ENCODE assay signal across 1 cellular context in the genomic region with DNA sequence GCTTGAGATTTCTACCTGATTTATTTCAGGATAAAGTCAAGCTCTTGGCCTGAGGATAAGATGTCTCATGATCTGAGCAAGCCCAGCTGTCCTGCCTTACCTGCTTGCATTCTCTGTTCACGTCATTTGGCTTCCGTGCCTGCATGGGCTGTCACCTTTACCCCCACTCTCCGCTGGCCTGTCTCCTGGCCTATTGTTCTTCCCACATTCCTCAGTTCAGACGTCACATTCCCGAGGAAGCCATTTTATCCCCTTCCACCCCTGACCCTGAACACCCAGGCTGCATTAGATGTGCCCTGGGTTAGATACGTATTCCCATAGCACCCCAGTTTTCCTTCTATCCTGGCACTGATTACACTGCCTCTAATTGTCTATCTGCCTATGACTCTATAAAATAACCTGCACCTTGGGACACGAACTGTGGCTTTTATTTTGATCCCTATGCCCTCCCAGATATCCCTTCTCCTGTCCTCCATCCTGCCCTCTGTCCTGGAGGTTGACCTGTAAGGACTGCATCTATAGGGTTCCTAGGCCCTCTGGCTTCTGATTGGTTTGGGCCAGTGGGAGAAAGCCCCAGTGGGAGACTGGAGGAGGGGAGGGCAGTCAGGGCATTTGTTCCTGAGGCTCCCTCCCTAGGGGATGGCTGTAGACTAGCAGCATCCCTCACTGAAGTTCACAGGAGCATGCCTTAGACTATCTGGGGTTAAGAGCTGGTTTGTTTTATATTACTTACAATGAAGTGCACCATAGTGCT.
TF ChIP-seq lines count a peak whose summit lies in the region.

No MANE protein-coding gene starts in this region.

TF ChIP-seq in SK-N-SH treated with all-trans-retinoic acid at 6 μM for 48 hours, 23 proteins besides CTCF, POLR2A, EP300 and RAD21 (continued from another document):
- TF ChIP-seq, protein P1, sequence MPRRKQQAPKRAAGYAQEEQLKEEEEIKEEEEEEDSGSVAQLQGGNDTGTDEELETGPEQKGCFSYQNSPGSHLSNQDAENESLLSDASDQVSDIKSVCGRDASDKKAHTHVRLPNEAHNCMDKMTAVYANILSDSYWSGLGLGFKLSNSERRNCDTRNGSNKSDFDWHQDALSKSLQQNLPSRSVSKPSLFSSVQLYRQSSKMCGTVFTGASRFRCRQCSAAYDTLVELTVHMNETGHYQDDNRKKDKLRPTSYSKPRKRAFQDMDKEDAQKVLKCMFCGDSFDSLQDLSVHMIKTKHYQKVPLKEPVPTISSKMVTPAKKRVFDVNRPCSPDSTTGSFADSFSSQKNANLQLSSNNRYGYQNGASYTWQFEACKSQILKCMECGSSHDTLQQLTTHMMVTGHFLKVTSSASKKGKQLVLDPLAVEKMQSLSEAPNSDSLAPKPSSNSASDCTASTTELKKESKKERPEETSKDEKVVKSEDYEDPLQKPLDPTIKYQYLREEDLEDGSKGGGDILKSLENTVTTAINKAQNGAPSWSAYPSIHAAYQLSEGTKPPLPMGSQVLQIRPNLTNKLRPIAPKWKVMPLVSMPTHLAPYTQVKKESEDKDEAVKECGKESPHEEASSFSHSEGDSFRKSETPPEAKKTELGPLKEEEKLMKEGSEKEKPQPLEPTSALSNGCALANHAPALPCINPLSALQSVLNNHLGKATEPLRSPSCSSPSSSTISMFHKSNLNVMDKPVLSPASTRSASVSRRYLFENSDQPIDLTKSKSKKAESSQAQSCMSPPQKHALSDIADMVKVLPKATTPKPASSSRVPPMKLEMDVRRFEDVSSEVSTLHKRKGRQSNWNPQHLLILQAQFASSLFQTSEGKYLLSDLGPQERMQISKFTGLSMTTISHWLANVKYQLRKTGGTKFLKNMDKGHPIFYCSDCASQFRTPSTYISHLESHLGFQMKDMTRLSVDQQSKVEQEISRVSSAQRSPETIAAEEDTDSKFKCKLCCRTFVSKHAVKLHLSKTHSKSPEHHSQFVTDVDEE (CRISPR knock-in tag; IDR thresholded peaks at IDR 0.05), result no peak
- no peak for TF ChIP-seq RARB (CRISPR knock-in tag; IDR thresholded peaks at IDR 0.05)
- TF ChIP-seq TOX (CRISPR knock-in tag; IDR thresholded peaks at IDR 0.05; ENCODE audit: borderline replicate concordance), result no peak
- TF ChIP-seq GLIS3 (CRISPR knock-in tag; IDR thresholded peaks at IDR 0.05), result no peak
- no peak for TF ChIP-seq ZNF8 (CRISPR knock-in tag; IDR thresholded peaks at IDR 0.05)
- TF ChIP-seq, protein P2, sequence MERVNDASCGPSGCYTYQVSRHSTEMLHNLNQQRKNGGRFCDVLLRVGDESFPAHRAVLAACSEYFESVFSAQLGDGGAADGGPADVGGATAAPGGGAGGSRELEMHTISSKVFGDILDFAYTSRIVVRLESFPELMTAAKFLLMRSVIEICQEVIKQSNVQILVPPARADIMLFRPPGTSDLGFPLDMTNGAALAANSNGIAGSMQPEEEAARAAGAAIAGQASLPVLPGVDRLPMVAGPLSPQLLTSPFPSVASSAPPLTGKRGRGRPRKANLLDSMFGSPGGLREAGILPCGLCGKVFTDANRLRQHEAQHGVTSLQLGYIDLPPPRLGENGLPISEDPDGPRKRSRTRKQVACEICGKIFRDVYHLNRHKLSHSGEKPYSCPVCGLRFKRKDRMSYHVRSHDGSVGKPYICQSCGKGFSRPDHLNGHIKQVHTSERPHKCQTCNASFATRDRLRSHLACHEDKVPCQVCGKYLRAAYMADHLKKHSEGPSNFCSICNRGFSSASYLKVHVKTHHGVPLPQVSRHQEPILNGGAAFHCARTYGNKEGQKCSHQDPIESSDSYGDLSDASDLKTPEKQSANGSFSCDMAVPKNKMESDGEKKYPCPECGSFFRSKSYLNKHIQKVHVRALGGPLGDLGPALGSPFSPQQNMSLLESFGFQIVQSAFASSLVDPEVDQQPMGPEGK (CRISPR knock-in tag; IDR thresholded peaks at IDR 0.05; ENCODE audit: borderline replicate concordance), result no peak
- TF ChIP-seq ZNF70 (CRISPR knock-in tag; IDR thresholded peaks at IDR 0.05), result no peak
- no peak for TF ChIP-seq ESRRG (CRISPR knock-in tag; IDR thresholded peaks at IDR 0.05)
- no peak for TF ChIP-seq CSDC2 (CRISPR knock-in tag; IDR thresholded peaks at IDR 0.05)
- TF ChIP-seq, protein P3, sequence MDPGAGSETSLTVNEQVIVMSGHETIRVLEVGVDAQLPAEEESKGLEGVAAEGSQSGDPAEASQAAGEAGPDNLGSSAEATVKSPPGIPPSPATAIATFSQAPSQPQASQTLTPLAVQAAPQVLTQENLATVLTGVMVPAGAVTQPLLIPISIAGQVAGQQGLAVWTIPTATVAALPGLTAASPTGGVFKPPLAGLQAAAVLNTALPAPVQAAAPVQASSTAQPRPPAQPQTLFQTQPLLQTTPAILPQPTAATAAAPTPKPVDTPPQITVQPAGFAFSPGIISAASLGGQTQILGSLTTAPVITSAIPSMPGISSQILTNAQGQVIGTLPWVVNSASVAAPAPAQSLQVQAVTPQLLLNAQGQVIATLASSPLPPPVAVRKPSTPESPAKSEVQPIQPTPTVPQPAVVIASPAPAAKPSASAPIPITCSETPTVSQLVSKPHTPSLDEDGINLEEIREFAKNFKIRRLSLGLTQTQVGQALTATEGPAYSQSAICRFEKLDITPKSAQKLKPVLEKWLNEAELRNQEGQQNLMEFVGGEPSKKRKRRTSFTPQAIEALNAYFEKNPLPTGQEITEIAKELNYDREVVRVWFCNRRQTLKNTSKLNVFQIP (CRISPR knock-in tag; IDR thresholded peaks at IDR 0.05; ENCODE audit: borderline replicate concordance, low read depth), result no peak
- TF ChIP-seq, protein P4, sequence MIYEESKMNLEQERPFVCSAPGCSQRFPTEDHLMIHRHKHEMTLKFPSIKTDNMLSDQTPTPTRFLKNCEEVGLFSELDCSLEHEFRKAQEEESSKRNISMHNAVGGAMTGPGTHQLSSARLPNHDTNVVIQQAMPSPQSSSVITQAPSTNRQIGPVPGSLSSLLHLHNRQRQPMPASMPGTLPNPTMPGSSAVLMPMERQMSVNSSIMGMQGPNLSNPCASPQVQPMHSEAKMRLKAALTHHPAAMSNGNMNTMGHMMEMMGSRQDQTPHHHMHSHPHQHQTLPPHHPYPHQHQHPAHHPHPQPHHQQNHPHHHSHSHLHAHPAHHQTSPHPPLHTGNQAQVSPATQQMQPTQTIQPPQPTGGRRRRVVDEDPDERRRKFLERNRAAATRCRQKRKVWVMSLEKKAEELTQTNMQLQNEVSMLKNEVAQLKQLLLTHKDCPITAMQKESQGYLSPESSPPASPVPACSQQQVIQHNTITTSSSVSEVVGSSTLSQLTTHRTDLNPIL (CRISPR knock-in tag; IDR thresholded peaks at IDR 0.05; ENCODE audit: low read depth), result no peak
TF ChIP-seq in SK-N-SH treated with all-trans-retinoic acid at 6 μM for 48 hours: peak in this region for 0.
